1 cellular context compared by ENCODE assay signal in the genomic region with DNA sequence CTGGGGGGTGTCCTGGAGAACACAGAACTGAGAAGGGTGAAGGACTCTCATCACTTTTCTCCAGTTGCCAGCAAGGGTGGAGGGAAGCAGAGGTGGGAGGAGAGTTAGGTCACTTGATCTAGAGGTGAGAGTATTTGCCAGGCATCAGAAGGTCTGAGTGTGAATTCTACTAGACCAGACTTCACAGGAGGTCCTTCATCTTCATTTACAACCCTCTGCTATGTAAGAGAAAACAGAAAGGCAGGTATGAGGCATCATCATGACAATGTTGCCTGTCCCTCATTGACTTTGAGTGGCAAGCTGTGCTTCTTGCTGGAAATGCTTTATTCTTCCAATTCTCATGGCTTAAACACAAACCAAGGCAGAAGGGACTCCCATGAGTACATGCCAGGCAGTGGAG.
TF ChIP-seq lines count a peak whose summit lies in the region.

No MANE protein-coding gene starts in this region.

TF ChIP-seq in H1, 55 proteins besides CTCF, POLR2A, EP300 and RAD21:
- no peak for TF ChIP-seq TCF12 (IDR thresholded peaks at IDR 0.05; ENCODE audit: low read depth, low read length)
- TF ChIP-seq BRCA1 (IDR thresholded peaks at IDR 0.05; ENCODE audit: low read depth, low read length): no peak
- no peak for TF ChIP-seq NRF1 (IDR thresholded peaks at IDR 0.05; ENCODE audit: low read depth, low read length)
- TF ChIP-seq SUZ12 (IDR thresholded peaks at IDR 0.05; ENCODE audit: low read length): no peak
- TF ChIP-seq RXRA (IDR thresholded peaks at IDR 0.05; ENCODE audit: insufficient read depth, low read depth, low read length): no peak
- TF ChIP-seq RBBP5 (IDR thresholded peaks at IDR 0.05; ENCODE audit: borderline replicate concordance, low read depth, low read length): no peak
- TF ChIP-seq ASH2L (IDR thresholded peaks at IDR 0.05; ENCODE audit: low read length): no peak
- no peak for TF ChIP-seq CHD1 (IDR thresholded peaks at IDR 0.05; ENCODE audit: low read depth, low read length)
- TF ChIP-seq, protein P1, sequence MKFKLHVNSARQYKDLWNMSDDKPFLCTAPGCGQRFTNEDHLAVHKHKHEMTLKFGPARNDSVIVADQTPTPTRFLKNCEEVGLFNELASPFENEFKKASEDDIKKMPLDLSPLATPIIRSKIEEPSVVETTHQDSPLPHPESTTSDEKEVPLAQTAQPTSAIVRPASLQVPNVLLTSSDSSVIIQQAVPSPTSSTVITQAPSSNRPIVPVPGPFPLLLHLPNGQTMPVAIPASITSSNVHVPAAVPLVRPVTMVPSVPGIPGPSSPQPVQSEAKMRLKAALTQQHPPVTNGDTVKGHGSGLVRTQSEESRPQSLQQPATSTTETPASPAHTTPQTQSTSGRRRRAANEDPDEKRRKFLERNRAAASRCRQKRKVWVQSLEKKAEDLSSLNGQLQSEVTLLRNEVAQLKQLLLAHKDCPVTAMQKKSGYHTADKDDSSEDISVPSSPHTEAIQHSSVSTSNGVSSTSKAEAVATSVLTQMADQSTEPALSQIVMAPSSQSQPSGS (IDR thresholded peaks at IDR 0.05; ENCODE audit: low read length): no peak
- TF ChIP-seq JUN (IDR thresholded peaks at IDR 0.05; ENCODE audit: low read depth, low read length): no peak
- no peak for TF ChIP-seq PHF8 (conservative IDR thresholded peaks at IDR 0.05; ENCODE audit: low read depth, low read length)
- TF ChIP-seq, protein P2, sequence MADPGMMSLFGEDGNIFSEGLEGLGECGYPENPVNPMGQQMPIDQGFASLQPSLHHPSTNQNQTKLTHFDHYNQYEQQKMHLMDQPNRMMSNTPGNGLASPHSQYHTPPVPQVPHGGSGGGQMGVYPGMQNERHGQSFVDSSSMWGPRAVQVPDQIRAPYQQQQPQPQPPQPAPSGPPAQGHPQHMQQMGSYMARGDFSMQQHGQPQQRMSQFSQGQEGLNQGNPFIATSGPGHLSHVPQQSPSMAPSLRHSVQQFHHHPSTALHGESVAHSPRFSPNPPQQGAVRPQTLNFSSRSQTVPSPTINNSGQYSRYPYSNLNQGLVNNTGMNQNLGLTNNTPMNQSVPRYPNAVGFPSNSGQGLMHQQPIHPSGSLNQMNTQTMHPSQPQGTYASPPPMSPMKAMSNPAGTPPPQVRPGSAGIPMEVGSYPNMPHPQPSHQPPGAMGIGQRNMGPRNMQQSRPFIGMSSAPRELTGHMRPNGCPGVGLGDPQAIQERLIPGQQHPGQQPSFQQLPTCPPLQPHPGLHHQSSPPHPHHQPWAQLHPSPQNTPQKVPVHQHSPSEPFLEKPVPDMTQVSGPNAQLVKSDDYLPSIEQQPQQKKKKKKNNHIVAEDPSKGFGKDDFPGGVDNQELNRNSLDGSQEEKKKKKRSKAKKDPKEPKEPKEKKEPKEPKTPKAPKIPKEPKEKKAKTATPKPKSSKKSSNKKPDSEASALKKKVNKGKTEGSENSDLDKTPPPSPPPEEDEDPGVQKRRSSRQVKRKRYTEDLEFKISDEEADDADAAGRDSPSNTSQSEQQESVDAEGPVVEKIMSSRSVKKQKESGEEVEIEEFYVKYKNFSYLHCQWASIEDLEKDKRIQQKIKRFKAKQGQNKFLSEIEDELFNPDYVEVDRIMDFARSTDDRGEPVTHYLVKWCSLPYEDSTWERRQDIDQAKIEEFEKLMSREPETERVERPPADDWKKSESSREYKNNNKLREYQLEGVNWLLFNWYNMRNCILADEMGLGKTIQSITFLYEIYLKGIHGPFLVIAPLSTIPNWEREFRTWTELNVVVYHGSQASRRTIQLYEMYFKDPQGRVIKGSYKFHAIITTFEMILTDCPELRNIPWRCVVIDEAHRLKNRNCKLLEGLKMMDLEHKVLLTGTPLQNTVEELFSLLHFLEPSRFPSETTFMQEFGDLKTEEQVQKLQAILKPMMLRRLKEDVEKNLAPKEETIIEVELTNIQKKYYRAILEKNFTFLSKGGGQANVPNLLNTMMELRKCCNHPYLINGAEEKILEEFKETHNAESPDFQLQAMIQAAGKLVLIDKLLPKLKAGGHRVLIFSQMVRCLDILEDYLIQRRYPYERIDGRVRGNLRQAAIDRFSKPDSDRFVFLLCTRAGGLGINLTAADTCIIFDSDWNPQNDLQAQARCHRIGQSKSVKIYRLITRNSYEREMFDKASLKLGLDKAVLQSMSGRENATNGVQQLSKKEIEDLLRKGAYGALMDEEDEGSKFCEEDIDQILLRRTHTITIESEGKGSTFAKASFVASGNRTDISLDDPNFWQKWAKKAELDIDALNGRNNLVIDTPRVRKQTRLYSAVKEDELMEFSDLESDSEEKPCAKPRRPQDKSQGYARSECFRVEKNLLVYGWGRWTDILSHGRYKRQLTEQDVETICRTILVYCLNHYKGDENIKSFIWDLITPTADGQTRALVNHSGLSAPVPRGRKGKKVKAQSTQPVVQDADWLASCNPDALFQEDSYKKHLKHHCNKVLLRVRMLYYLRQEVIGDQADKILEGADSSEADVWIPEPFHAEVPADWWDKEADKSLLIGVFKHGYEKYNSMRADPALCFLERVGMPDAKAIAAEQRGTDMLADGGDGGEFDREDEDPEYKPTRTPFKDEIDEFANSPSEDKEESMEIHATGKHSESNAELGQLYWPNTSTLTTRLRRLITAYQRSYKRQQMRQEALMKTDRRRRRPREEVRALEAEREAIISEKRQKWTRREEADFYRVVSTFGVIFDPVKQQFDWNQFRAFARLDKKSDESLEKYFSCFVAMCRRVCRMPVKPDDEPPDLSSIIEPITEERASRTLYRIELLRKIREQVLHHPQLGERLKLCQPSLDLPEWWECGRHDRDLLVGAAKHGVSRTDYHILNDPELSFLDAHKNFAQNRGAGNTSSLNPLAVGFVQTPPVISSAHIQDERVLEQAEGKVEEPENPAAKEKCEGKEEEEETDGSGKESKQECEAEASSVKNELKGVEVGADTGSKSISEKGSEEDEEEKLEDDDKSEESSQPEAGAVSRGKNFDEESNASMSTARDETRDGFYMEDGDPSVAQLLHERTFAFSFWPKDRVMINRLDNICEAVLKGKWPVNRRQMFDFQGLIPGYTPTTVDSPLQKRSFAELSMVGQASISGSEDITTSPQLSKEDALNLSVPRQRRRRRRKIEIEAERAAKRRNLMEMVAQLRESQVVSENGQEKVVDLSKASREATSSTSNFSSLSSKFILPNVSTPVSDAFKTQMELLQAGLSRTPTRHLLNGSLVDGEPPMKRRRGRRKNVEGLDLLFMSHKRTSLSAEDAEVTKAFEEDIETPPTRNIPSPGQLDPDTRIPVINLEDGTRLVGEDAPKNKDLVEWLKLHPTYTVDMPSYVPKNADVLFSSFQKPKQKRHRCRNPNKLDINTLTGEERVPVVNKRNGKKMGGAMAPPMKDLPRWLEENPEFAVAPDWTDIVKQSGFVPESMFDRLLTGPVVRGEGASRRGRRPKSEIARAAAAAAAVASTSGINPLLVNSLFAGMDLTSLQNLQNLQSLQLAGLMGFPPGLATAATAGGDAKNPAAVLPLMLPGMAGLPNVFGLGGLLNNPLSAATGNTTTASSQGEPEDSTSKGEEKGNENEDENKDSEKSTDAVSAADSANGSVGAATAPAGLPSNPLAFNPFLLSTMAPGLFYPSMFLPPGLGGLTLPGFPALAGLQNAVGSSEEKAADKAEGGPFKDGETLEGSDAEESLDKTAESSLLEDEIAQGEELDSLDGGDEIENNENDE (IDR thresholded peaks at IDR 0.05; ENCODE audit: insufficient replicate concordance, low read length): no peak
- TF ChIP-seq POU5F1 (IDR thresholded peaks at IDR 0.05; ENCODE audit: low read depth, low read length): no peak
- no peak for TF ChIP-seq SP2 (IDR thresholded peaks at IDR 0.05; ENCODE audit: low read length)
- no peak for TF ChIP-seq CBX5 (IDR thresholded peaks at IDR 0.05; ENCODE audit: low read depth, low read length)
- TF ChIP-seq CTBP2 (IDR thresholded peaks at IDR 0.05; ENCODE audit: borderline replicate concordance, insufficient read depth, insufficient read length, low read length): no peak
- no peak for TF ChIP-seq SIX5 (IDR thresholded peaks at IDR 0.05; ENCODE audit: low read depth, low read length)
- no peak for TF ChIP-seq SAP30 (IDR thresholded peaks at IDR 0.05; ENCODE audit: insufficient read depth, insufficient replicate concordance, low read length)
- no peak for TF ChIP-seq HDAC6 (IDR thresholded peaks at IDR 0.05; ENCODE audit: low read depth, low read length)
- no peak for TF ChIP-seq RNF2 (IDR thresholded peaks at IDR 0.05; ENCODE audit: borderline replicate concordance, low read depth, low read length, missing control alignments, poor library complexity, severe bottlenecking)
